ENCODE assay signal across 8 cellular contexts in genomic region chr20:45407783-45408645, GRCh38. TPM values are rescaled to one million over a fixed set of nuclear protein-coding genes. Genes with fewer than 3 reads are reported as not detected.
DNase-seq lines count a peak whose midpoint lies in the region; FAIRE-seq and TF ChIP-seq lines count a peak whose summit lies in the region.

Gene DBNDD2, plus strand, starts transcription at chr20:45408289. Its CDS starts 179 bp downstream, at chr20:45408468.

- H3K4me2 ChIP-seq in Karpas-422 (ENCODE audit: low read depth, low read length, poor library complexity, severe bottlenecking), result no peak within 1 kb of the TSS

- no peaks in the 10 kb centered on the region for H3K9me3 Mint-ChIP-seq in activated T-cell treated with anti-CD3 and anti-CD28 coated beads, Interleukin-2, amount 50 U/mL, for 24 hours

- TF ChIP-seq POLR2A in lower leg skin (IDR thresholded peaks at IDR 0.05), result no peak

- intact Hi-C loops in colonic mucosa (cut with DNase I) (loop anchor here (5.0 kb wide), 1 partner anchor 36 kb away; no protein-coding TSS in a partner anchor), lower leg skin (cut with DNase I; ENCODE audit: low total_unique reads) (no loop called here)

- H3K79me2 ChIP-seq in Karpas-422 (ENCODE audit: low read length), result no peaks in the 10 kb centered on the region

- H3K27ac ChIP-seq in colonic mucosa, result peak within 1 kb of the TSS; percentile 89
- H3K27ac ChIP-seq in stomach smooth muscle (ENCODE audit: low read length), result peak within 1 kb of the TSS; percentile 99
- no peak within 1 kb of the TSS for H3K27ac ChIP-seq in Karpas-422 (ENCODE audit: low read length)

- no peak for FAIRE-seq in urothelium cell line (lab: Jason Lieb, UNC)

- H3K9ac ChIP-seq in colonic mucosa (ENCODE audit: low read depth in 2 of 2, low read length in 2 of 2) (peak within 1 kb of the TSS; percentile 93 to 98), stomach smooth muscle (ENCODE audit: low read length in 2 of 2) (peak within 1 kb of the TSS; percentile 91 to 98), Karpas-422 (ENCODE audit: low read length) (no peak within 1 kb of the TSS)

- H2AFZ ChIP-seq in Karpas-422 (ENCODE audit: low read length), result no peak within 1 kb of the TSS

- peaks cover 29% of the 10 kb centered on the region for H3K4me1 Mint-ChIP-seq in activated T-cell treated with anti-CD3 and anti-CD28 coated beads, Interleukin-2, amount 50 U/mL, for 24 hours (ENCODE audit: low read depth)

- H3K27me3 ChIP-seq in colonic mucosa (no peaks in the 10 kb centered on the region), stomach smooth muscle (ENCODE audit: control insufficient read depth in 1 of 2, insufficient read depth in 2 of 2, low read length in 2 of 2) (no peaks in the 10 kb centered on the region), Karpas-422 (ENCODE audit: low read length) (no peaks in the 10 kb centered on the region)

- H3K9me3 ChIP-seq in colonic mucosa, result no peaks in the 10 kb centered on the region
- no peaks in the 10 kb centered on the region for H3K9me3 ChIP-seq in stomach smooth muscle (ENCODE audit: control insufficient read depth in 2 of 2, low read length in 2 of 2)
- H3K9me3 ChIP-seq in Karpas-422 (ENCODE audit: low read length), result no peaks in the 10 kb centered on the region

- no peak for TF ChIP-seq CTCF in colonic mucosa (IDR thresholded peaks at IDR 0.05)
- no peak for TF ChIP-seq CTCF in lower leg skin (IDR thresholded peaks at IDR 0.05)

- H3K9me2 ChIP-seq in Karpas-422 (replicated peaks; ENCODE audit: insufficient read depth, low read length), result no peaks in the 10 kb centered on the region

- no peaks in the 10 kb centered on the region for H3K36me3 ChIP-seq in colonic mucosa
- H3K36me3 ChIP-seq in stomach smooth muscle (ENCODE audit: control insufficient read depth in 2 of 2, insufficient read depth in 2 of 2, low read length in 2 of 2), result peaks cover 26 to 29% of the 10 kb centered on the region in 2 donors
- H3K36me3 ChIP-seq in Karpas-422 (ENCODE audit: insufficient read depth, low read length), result no peaks in the 10 kb centered on the region

- H3K4me3 Mint-ChIP-seq in activated T-cell treated with anti-CD3 and anti-CD28 coated beads, Interleukin-2, amount 50 U/mL, for 24 hours, result peak within 1 kb of the TSS; percentile 78

- H3K27ac Mint-ChIP-seq in activated T-cell treated with anti-CD3 and anti-CD28 coated beads, Interleukin-2, amount 50 U/mL, for 24 hours, result peak within 1 kb of the TSS; percentile 47

- 82 to 84% methylated on average over 21 of the region's 21 CpGs for WGBS in lower leg skin, 2 donors

- no peak for DNase-seq in activated T-cell treated with anti-CD3 and anti-CD28 coated beads, Interleukin-2, amount 50 U/mL, for 24 hours
- no peak for DNase-seq in activated T-cell treated with anti-CD3 and anti-CD28 coated beads for 4 hours
- DNase-seq in colonic mucosa, result peak; percentile 57
- no peak for DNase-seq in lower leg skin (ENCODE audit: low spot score in 2 of 2)
- no peak for DNase-seq in GOT3 (lab: John Stamatoyannopoulos, UW)
- no peak for DNase-seq in Karpas-422
- DNase-seq in urothelium cell line (ENCODE audit: low spot score), result no peak

- peaks cover 22% of the 10 kb centered on the region for H3K36me3 Mint-ChIP-seq in activated T-cell treated with anti-CD3 and anti-CD28 coated beads, Interleukin-2, amount 50 U/mL, for 24 hours (ENCODE audit: low read depth)

- H3K4me1 ChIP-seq in colonic mucosa (peaks cover 15% of the 10 kb centered on the region), stomach smooth muscle (ENCODE audit: control insufficient read depth, insufficient read depth, low read length) (peaks cover 19% of the 10 kb centered on the region), Karpas-422 (ENCODE audit: low read length) (no peaks in the 10 kb centered on the region)

- peak within 1 kb of the TSS; percentile 66 for H3K4me3 ChIP-seq in colonic mucosa
- H3K4me3 ChIP-seq in lower leg skin (ENCODE audit: low read depth, poor library complexity, severe bottlenecking), result peak within 1 kb of the TSS; percentile 57
- peak within 1 kb of the TSS; percentile 77 to 91 for H3K4me3 ChIP-seq in stomach smooth muscle (ENCODE audit: low read length in 2 of 2)
- no peak within 1 kb of the TSS for H3K4me3 ChIP-seq in Karpas-422 (ENCODE audit: low read length)

- peaks cover 3% of the 10 kb centered on the region for H3K27me3 Mint-ChIP-seq in activated T-cell treated with anti-CD3 and anti-CD28 coated beads, Interleukin-2, amount 50 U/mL, for 24 hours

- no peaks in the 10 kb centered on the region; the same call in 1 of the 2 replicates for H4K20me1 ChIP-seq in Karpas-422 (ENCODE audit: insufficient read depth, low read depth, low read length)

RNA-seq across cellular contexts. Expression of gene DBNDD2, which starts in this region (rescaled TPM):
- 100 to 1,000 TPM; 109 to 131 TPM for total RNA-seq in colonic mucosa
- 100 to 1,000 TPM in 1 of 4 donors, 10 to 100 TPM in 3; 53.2 to 115 (median 72.5) TPM for total RNA-seq in lower leg skin
- 0.22 TPM in 1 of 2 replicates, not detected in the other for total RNA-seq in Karpas-422 (2014; rRNA removed; shearing (Covaris generic); ENCODE audit: low replicate concordance)

Comparison
In these comparisons a context has a peak if more than half of its experiments do, and no peak if none do; other contexts are left out.
1. RNA of gene DBNDD2 (total RNA-seq): 109 to 131 TPM in colonic mucosa and 53.2 to 115 TPM in lower leg skin; 0.22 TPM in Karpas-422; every median in the first group is over 10 times any median in the second.